ENCODE assay signal across 8 cellular contexts in genomic region chr14:104224516-104225281, GRCh38.
DNase-seq lines count a peak whose midpoint lies in the region; ATAC-seq and TF ChIP-seq lines count a peak whose summit lies in the region.

No MANE protein-coding gene starts in this region.

- no peak overlapping the region for H3K27ac ChIP-seq in left ventricle myocardium inferior (replicated peaks)

- no peak overlapping the region for H3K4me3 ChIP-seq in left ventricle myocardium inferior

- no peaks in the 10 kb centered on the region for H3K36me3 ChIP-seq in left ventricle myocardium inferior

- DNase-seq in NCI-H345 (lab: John Stamatoyannopoulos, UW): peak; percentile 59
- no peak for DNase-seq in NCI-H345 treated with DMSO at 0.1 percent for 48 hours (lab: John Stamatoyannopoulos, UW; ENCODE audit: unreplicated experiment)
- peak; percentile 58 for DNase-seq in SW480 (ENCODE audit: low spot score)
- DNase-seq in left ventricle myocardium inferior: no peak
- DNase-seq in stimulated activated CD8-positive, alpha-beta memory T cell treated with anti-CD3 and anti-CD28 coated beads, Interleukin-4, amount 100 ng/mL, for 24 hours (ENCODE audit: low read depth): peak; percentile 24

- H3K27me3 ChIP-seq in left ventricle myocardium inferior (ENCODE audit: low read depth): peaks cover 46% of the 10 kb centered on the region

- peaks cover 10% of the 10 kb centered on the region for H3K9me3 ChIP-seq in left ventricle myocardium inferior (replicated peaks)

- TF ChIP-seq CTCF in left ventricle myocardium inferior (IDR thresholded peaks at IDR 0.05; ENCODE audit: borderline replicate concordance): peak; percentile 61

- intact Hi-C loops in left ventricle myocardium inferior (cut with micrococcal nuclease): no loop called here

- ATAC-seq in GM18861 (IDR thresholded peaks at IDR 0.05; ENCODE audit: unreplicated experiment): no peak
- no peak for ATAC-seq in HG03354 (IDR thresholded peaks at IDR 0.05; ENCODE audit: poor library complexity, severe bottlenecking, unreplicated experiment)
- no peak for ATAC-seq in HG03196 (IDR thresholded peaks at IDR 0.05; ENCODE audit: unreplicated experiment)

- peaks cover 25% of the 10 kb centered on the region for H3K4me1 ChIP-seq in left ventricle myocardium inferior

Comparison
In these comparisons a context has a peak if more than half of its experiments do, and no peak if none do; other contexts are left out.
1. DNase-seq: peak in NCI-H345 (single experiment), SW480 (single experiment) and stimulated activated CD8-positive, alpha-beta memory T cell treated with anti-CD3 and anti-CD28 coated beads, Interleukin-4, amount 100 ng/mL, for 24 hours (single experiment); none in NCI-H345 treated with DMSO at 0.1 percent for 48 hours (single experiment) and left ventricle myocardium inferior (single experiment).